Comparison of ENCODE assay signal across 1 cellular context in genomic region chr5:69331528-69332445, GRCh38.
A peak's percentile ranks its signal among the peaks of the same experiment; 100 is the strongest.
TF ChIP-seq lines count a peak whose summit lies in the region.

No MANE protein-coding gene starts in this region.

TF ChIP-seq in HepG2, 621 proteins besides CTCF, POLR2A, EP300 and RAD21 (continues in another document):
- TF ChIP-seq HIVEP1 (CRISPR knock-in tag; IDR thresholded peaks at IDR 0.05), result no peak
- peak; percentile 9; the same call in 1 of the 2 replicates for TF ChIP-seq ELF3 (CRISPR knock-in tag; IDR thresholded peaks at IDR 0.05)
- TF ChIP-seq ZNF710 (CRISPR knock-in tag; IDR thresholded peaks at IDR 0.05; ENCODE audit: borderline replicate concordance), result peak; percentile 51; the same call in 1 of the 2 replicates
- 0 out of 2 replicates have a peak, but pooled peaks have one; percentile 3 for TF ChIP-seq KDM3A (CRISPR knock-in tag; IDR thresholded peaks at IDR 0.05; ENCODE audit: low read depth)
- no peak for TF ChIP-seq SOX13 (IDR thresholded peaks at IDR 0.05)
- TF ChIP-seq SOX13 (CRISPR knock-in tag; conservative IDR thresholded peaks at IDR 0.05 in 1 of 2, IDR thresholded peaks at IDR 0.05 in 1 of 2), result peak in 1 of 2 experiments; percentile 71; a peak in 2 of 4 replicates
- TF ChIP-seq RARG (CRISPR knock-in tag; IDR thresholded peaks at IDR 0.05; ENCODE audit: low read depth), result no peak
- 0 out of 2 replicates have a peak, but pooled peaks have one; percentile 44 for TF ChIP-seq FOXA3 (CRISPR knock-in tag; IDR thresholded peaks at IDR 0.05)
- TF ChIP-seq ATF4 (CRISPR knock-in tag; IDR thresholded peaks at IDR 0.05), result no peak
- peak; percentile 15; the same call in 1 of the 2 replicates for TF ChIP-seq HDAC2 (CRISPR knock-in tag; IDR thresholded peaks at IDR 0.05)
- TF ChIP-seq, protein P1, sequence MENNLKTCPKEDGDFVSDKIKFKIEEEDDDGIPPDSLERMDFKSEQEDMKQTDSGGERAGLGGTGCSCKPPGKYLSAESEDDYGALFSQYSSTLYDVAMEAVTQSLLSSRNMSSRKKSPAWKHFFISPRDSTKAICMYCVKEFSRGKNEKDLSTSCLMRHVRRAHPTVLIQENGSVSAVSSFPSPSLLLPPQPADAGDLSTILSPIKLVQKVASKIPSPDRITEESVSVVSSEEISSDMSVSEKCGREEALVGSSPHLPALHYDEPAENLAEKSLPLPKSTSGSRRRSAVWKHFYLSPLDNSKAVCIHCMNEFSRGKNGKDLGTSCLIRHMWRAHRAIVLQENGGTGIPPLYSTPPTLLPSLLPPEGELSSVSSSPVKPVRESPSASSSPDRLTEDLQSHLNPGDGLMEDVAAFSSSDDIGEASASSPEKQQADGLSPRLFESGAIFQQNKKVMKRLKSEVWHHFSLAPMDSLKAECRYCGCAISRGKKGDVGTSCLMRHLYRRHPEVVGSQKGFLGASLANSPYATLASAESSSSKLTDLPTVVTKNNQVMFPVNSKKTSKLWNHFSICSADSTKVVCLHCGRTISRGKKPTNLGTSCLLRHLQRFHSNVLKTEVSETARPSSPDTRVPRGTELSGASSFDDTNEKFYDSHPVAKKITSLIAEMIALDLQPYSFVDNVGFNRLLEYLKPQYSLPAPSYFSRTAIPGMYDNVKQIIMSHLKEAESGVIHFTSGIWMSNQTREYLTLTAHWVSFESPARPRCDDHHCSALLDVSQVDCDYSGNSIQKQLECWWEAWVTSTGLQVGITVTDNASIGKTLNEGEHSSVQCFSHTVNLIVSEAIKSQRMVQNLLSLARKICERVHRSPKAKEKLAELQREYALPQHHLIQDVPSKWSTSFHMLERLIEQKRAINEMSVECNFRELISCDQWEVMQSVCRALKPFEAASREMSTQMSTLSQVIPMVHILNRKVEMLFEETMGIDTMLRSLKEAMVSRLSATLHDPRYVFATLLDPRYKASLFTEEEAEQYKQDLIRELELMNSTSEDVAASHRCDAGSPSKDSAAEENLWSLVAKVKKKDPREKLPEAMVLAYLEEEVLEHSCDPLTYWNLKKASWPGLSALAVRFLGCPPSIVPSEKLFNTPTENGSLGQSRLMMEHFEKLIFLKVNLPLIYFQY (CRISPR knock-in tag; IDR thresholded peaks at IDR 0.05; ENCODE audit: borderline replicate concordance), result no peak
- 0 out of 2 replicates have a peak, but pooled peaks have one; percentile 14 for TF ChIP-seq TARDBP (CRISPR knock-in tag; IDR thresholded peaks at IDR 0.05)
- TF ChIP-seq, protein P2, sequence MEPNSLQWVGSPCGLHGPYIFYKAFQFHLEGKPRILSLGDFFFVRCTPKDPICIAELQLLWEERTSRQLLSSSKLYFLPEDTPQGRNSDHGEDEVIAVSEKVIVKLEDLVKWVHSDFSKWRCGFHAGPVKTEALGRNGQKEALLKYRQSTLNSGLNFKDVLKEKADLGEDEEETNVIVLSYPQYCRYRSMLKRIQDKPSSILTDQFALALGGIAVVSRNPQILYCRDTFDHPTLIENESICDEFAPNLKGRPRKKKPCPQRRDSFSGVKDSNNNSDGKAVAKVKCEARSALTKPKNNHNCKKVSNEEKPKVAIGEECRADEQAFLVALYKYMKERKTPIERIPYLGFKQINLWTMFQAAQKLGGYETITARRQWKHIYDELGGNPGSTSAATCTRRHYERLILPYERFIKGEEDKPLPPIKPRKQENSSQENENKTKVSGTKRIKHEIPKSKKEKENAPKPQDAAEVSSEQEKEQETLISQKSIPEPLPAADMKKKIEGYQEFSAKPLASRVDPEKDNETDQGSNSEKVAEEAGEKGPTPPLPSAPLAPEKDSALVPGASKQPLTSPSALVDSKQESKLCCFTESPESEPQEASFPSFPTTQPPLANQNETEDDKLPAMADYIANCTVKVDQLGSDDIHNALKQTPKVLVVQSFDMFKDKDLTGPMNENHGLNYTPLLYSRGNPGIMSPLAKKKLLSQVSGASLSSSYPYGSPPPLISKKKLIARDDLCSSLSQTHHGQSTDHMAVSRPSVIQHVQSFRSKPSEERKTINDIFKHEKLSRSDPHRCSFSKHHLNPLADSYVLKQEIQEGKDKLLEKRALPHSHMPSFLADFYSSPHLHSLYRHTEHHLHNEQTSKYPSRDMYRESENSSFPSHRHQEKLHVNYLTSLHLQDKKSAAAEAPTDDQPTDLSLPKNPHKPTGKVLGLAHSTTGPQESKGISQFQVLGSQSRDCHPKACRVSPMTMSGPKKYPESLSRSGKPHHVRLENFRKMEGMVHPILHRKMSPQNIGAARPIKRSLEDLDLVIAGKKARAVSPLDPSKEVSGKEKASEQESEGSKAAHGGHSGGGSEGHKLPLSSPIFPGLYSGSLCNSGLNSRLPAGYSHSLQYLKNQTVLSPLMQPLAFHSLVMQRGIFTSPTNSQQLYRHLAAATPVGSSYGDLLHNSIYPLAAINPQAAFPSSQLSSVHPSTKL (CRISPR knock-in tag; IDR thresholded peaks at IDR 0.05), result peak; percentile 48; the same call in 1 of the 2 replicates
- TF ChIP-seq KDM6A (CRISPR knock-in tag; IDR thresholded peaks at IDR 0.05; ENCODE audit: low read depth), result 0 out of 2 replicates have a peak, but pooled peaks have one; percentile 30
- TF ChIP-seq ZNF207 (IDR thresholded peaks at IDR 0.05; ENCODE audit: borderline replicate concordance), result no peak
- TF ChIP-seq SIN3A (IDR thresholded peaks at IDR 0.05; ENCODE audit: borderline replicate concordance, low read depth, low read length), result peak; percentile 21; the same call in 1 of the 2 replicates
- no peak for TF ChIP-seq ZNF44 (CRISPR knock-in tag; IDR thresholded peaks at IDR 0.05)
- TF ChIP-seq, protein P3, sequence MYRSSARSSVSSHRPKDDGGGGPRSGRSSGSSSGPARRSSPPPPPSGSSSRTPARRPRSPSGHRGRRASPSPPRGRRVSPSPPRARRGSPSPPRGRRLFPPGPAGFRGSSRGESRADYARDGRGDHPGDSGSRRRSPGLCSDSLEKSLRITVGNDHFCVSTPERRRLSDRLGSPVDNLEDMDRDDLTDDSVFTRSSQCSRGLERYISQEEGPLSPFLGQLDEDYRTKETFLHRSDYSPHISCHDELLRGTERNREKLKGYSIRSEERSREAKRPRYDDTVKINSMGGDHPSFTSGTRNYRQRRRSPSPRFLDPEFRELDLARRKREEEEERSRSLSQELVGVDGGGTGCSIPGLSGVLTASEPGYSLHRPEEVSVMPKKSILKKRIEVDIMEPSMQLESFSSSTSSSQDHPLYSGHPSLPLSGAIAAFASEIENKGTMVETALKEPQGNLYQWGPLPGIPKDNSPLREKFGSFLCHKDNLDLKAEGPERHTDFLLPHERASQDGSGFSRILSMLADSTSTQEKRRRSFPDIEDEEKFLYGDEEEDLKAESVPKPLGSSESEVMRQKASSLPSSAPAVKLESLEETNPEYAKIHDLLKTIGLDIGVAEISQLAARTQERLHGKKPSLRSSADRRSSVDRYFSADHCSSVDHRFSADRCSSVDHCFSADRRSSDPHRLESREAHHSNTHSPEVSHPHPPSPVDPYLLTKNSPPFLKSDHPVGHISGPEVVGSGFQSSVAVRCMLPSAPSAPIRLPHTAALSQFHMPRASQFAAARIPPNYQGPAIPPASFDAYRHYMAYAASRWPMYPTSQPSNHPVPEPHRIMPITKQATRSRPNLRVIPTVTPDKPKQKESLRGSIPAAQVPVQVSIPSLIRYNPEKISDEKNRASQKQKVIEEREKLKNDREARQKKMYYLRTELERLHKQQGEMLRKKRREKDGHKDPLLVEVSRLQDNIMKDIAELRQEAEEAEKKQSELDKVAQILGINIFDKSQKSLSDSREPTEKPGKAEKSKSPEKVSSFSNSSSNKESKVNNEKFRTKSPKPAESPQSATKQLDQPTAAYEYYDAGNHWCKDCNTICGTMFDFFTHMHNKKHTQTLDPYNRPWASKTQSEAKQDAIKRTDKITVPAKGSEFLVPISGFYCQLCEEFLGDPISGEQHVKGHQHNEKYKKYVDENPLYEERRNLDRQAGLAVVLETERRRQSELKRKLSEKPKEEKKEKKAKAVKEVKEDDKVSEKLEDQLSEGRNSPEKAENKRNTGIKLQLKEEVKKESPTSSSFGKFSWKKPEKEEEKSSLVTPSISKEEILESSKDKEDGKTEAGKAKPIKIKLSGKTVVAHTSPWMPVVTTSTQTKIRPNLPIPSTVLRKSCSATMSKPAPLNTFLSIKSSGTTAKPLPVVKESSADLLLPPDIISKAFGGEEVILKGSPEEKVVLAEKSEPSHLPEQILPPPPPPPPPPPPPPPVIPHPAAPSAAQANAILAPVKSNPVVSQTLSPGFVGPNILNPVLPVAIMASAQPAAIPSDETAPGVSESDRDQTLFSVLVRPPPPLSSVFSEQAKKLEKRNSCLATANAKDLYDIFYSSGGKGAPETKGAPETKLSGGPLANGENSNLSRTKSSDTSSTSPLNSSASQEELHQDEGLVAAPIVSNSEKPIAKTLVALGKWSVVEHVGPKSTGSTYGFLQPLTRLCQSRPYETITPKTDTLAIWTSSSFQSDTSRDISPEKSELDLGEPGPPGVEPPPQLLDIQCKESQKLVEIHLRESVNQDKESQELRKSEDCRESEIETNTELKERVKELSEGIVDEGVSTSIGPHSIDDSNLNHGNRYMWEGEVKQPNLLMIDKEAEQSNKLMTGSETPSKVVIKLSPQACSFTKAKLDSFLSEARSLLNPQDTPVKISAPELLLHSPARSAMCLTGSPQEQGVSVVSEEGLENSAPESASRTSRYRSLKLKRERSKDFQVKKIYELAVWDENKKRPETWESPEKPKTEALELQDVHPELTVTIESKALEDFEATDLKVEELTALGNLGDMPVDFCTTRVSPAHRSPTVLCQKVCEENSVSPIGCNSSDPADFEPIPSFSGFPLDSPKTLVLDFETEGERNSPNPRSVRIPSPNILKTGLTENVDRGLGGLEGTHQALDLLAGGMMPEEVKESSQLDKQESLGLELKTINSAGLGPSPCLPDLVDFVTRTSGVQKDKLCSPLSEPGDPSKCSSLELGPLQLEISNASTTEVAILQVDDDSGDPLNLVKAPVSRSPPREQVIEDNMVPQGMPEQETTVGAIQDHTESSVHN (CRISPR knock-in tag; IDR thresholded peaks at IDR 0.05), result no peak
- no peak for TF ChIP-seq ZNF10 (CRISPR knock-in tag; IDR thresholded peaks at IDR 0.05; ENCODE audit: borderline replicate concordance, low read depth)
- peak; percentile 32; the same call in 1 of the 2 replicates for TF ChIP-seq POLR2AphosphoS5 (IDR thresholded peaks at IDR 0.05; ENCODE audit: low read depth, low read length)
- TF ChIP-seq HMG20B (CRISPR knock-in tag; conservative IDR thresholded peaks at IDR 0.05), result no peak
- no peak for TF ChIP-seq CHD2 (IDR thresholded peaks at IDR 0.05; ENCODE audit: low read depth, low read length)
- 0 out of 2 replicates have a peak, but pooled peaks have one; percentile 18 for TF ChIP-seq MIXL1 (CRISPR knock-in tag; IDR thresholded peaks at IDR 0.05)
- peak; percentile 41; the same call in 1 of the 2 replicates for TF ChIP-seq HNF4A (CRISPR knock-in tag; IDR thresholded peaks at IDR 0.05)
- TF ChIP-seq SKI (IDR thresholded peaks at IDR 0.05; ENCODE audit: partially characterized antibody), result no peak
- no peak for TF ChIP-seq ZNF335 (CRISPR knock-in tag; IDR thresholded peaks at IDR 0.05)
- TF ChIP-seq ZNF263 (CRISPR knock-in tag; IDR thresholded peaks at IDR 0.05), result peak; percentile 84
- TF ChIP-seq ZFP82 (CRISPR knock-in tag; IDR thresholded peaks at IDR 0.05; ENCODE audit: borderline replicate concordance), result 0 out of 2 replicates have a peak, but pooled peaks have one; percentile 7
- 0 out of 2 replicates have a peak, but pooled peaks have one; percentile 1 for TF ChIP-seq WIZ (CRISPR knock-in tag; IDR thresholded peaks at IDR 0.05)
- 0 out of 2 replicates have a peak, but pooled peaks have one; percentile 42 for TF ChIP-seq SALL1 (CRISPR knock-in tag; IDR thresholded peaks at IDR 0.05)
- no peak; the same call in 1 of the 2 replicates for TF ChIP-seq GATAD1 (CRISPR knock-in tag; IDR thresholded peaks at IDR 0.05)
- no peak for TF ChIP-seq TBL1XR1 (IDR thresholded peaks at IDR 0.05; ENCODE audit: borderline replicate concordance, low read length, partially characterized antibody)
- TF ChIP-seq ZNF607 (CRISPR knock-in tag; IDR thresholded peaks at IDR 0.05; ENCODE audit: borderline replicate concordance), result 0 out of 2 replicates have a peak, but pooled peaks have one; percentile 30
- no peak for TF ChIP-seq GABPA (IDR thresholded peaks at IDR 0.05; ENCODE audit: low read depth, low read length)
- TF ChIP-seq GABPA (CRISPR knock-in tag; IDR thresholded peaks at IDR 0.05; ENCODE audit: low read depth), result peak; percentile 7; the same call in 1 of the 2 replicates
- TF ChIP-seq NFE2 (CRISPR knock-in tag; IDR thresholded peaks at IDR 0.05), result no peak
- TF ChIP-seq MTA1 (CRISPR knock-in tag; IDR thresholded peaks at IDR 0.05; ENCODE audit: borderline replicate concordance), result 0 out of 2 replicates have a peak, but pooled peaks have one; percentile 32
- TF ChIP-seq NR2C2 (CRISPR knock-in tag; IDR thresholded peaks at IDR 0.05; ENCODE audit: borderline replicate concordance), result 0 out of 2 replicates have a peak, but pooled peaks have one; percentile 6
- TF ChIP-seq ZNF331 (CRISPR knock-in tag; IDR thresholded peaks at IDR 0.05), result peak; percentile 45; the same call in 1 of the 2 replicates
- TF ChIP-seq ZNF292 (CRISPR knock-in tag; IDR thresholded peaks at IDR 0.05; ENCODE audit: borderline replicate concordance, low read depth), result no peak
- TF ChIP-seq, protein P4, sequence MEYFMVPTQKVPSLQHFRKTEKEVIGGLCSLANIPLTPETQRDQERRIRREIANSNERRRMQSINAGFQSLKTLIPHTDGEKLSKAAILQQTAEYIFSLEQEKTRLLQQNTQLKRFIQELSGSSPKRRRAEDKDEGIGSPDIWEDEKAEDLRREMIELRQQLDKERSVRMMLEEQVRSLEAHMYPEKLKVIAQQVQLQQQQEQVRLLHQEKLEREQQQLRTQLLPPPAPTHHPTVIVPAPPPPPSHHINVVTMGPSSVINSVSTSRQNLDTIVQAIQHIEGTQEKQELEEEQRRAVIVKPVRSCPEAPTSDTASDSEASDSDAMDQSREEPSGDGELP (IDR thresholded peaks at IDR 0.05; ENCODE audit: borderline replicate concordance, low read depth), result peak; percentile 65; the same call in 1 of the 2 replicates
